8 cellular contexts compared by ENCODE assay signal in the genomic region with DNA sequence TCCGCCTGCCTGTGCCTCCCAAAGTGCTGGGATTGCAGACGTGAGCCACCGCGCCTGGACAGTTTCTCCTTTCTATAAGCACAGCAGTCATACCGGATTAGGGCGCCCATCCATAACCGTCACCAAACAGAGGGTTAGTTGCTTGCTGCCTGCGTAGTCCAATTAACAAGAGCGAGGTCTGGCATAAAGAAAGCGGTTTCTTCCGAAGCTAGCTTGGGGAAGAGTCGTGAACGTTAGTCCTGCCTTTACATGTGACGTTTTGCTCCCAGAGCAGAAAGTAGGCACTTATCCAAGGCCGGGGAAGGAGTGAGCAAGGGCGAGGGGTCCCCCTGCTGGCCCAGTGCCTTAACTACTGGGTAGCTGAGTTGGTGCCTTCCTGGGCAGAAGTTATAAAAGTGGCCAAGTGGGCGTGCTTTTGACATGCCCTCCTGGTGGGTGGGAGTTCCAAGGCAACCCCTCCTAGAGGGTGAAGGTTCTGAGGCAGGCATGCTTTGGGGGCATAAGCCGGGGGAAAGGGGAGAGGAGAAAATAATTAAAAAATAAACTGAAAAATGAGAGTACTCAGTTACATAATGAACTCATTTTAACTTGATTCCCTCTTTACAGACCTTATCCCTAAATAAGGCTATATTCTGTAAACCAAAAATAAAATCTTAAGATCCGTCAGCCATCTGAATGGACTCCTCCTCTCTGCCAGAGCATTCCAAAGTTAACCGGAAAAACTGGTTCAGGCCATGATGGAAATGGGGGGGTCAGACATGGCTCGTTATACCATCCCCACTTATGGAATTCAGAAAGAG.
DNase-seq lines count a peak whose midpoint lies in the region; ATAC-seq and TF ChIP-seq lines count a peak whose summit lies in the region.

No MANE protein-coding gene starts in this region.

- DNase-seq in GM04504 (ENCODE audit: low read depth) (peak; percentile 79), NCI-H446 treated with DMSO at 0.1 percent for 48 hours (lab: John Stamatoyannopoulos, UW) (peak; percentile 62), dedifferentiated amniotic fluid mesenchymal stem cell (ENCODE audit: extremely low spot score) (peak; percentile 84), right lobe of liver (peak; percentile 84 to 91 (median 87))
- DNase-seq in activated CD4-positive, alpha-beta T cell treated with anti-CD3 and anti-CD28 coated beads for 48 hours: peak; percentile 85
- peak; percentile 57 for DNase-seq in stimulated activated CD4-positive, alpha-beta T cell treated with anti-CD3 and anti-CD28 coated beads, Interleukin-2, amount 100 ng/mL, for 4 hours (ENCODE audit: low read depth)

- TF ChIP-seq POLR2A in right lobe of liver (IDR thresholded peaks at IDR 0.05): no peak

- TF ChIP-seq CTCF in right lobe of liver (IDR thresholded peaks at IDR 0.05): peak; percentile 79 to 83 (median 81)

- no peaks in the 10 kb centered on the region for H3K27me3 ChIP-seq in right lobe of liver

- H3K27ac ChIP-seq in right lobe of liver: peak overlapping the region; percentile 40 to 61 (median 47)

- H3K4me1 ChIP-seq in right lobe of liver: peaks cover 0 to 10% (median 4%) of the 10 kb centered on the region in 4 donors

- WGBS in right lobe of liver (ENCODE audit: insufficient coverage, low coverage, low lambda C conversion rate, missing lambda C conversion rate): 19% methylated on average over 21 of the region's 21 CpGs

- intact Hi-C loops in right lobe of liver (cut with DNase I): no loop called here

- H3K4me3 ChIP-seq in right lobe of liver: peak overlapping the region; percentile 35 to 39 (median 36)

- H3K36me3 ChIP-seq in right lobe of liver: no peaks in the 10 kb centered on the region

- ATAC-seq in HG03045 (IDR thresholded peaks at IDR 0.05; ENCODE audit: unreplicated experiment): peak; percentile 66
- peak; percentile 98 to 99 (median 98) for ATAC-seq in right lobe of liver
- ATAC-seq in GM18519 (IDR thresholded peaks at IDR 0.05; ENCODE audit: low FRiP score, unreplicated experiment): no peak

- H3K9me3 ChIP-seq in right lobe of liver: no peaks in the 10 kb centered on the region
